Comparison of ENCODE assay signal across 16 cellular contexts in the genomic region with DNA sequence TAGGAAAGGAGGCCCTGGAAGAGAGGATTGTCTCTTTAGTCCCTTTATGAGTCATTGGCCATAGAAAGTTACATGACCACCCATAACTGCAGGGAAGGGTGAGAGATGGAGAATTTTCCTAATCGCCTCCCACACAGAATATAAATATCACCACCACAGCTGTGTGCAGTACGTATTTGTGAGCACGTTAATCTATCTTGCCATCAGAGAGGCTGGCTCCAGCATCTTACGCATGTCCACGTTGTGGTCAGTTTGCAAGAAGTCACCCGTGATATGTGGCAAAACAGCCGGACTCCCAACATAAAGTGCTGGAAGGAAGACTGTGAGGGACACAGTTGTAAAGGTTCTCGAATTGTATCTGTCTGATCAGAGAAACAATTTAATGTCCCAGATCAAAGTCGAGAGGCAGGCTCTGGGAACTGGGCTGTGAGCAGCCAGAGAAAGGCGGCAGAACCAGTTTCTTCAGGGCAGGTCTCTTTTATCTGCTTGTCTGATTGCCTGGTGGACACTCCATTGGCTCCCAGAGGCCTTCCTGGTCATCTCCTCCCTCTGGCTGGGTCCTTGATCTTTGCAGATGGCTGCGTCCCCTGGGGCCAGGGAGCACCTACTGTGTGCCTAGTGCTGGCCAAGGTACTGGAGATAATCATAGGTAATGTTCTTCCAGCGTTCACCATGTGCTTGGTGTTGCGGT.
A peak's percentile ranks its signal among the peaks of the same experiment; 100 is the strongest.
DNase-seq lines count a peak whose midpoint lies in the region; ATAC-seq, FAIRE-seq and TF ChIP-seq lines count a peak whose summit lies in the region.
"Had no signal": no experiment of that assay in that cellular context is flagged by ENCODE, and none has a peak within 500 bp of the region (broad histone marks: within the 10 kb centered on the region; RNA-seq: fewer than 3 reads in every experiment).

No MANE protein-coding gene starts in this region.

- peak; percentile 8 to 61 for DNase-seq in NCI-H526 (lab: John Stamatoyannopoulos, UW)
- DNase-seq in NCI-H526 treated with DMSO at 0.1 percent for 48 hours (lab: John Stamatoyannopoulos, UW), result no peak
- no peak for DNase-seq in GM12878 (ENCODE audit: low read depth, low spot score)
- DNase-seq in suprapubic skin (ENCODE audit: low spot score in 2 of 2), result peak in 1 of 2 donors; percentile 53
- DNase-seq in activated CD4-positive, CD25-positive, alpha-beta regulatory T cell treated with anti-CD3 and anti-CD28 coated beads, Interleukin-2, amount 50 U/mL, for 72 hours, result no peak
- no peak for DNase-seq in H7
- DNase-seq in ascending aorta (ENCODE audit: low spot score in 2 of 2), result no peak
- DNase-seq: CD8-positive, alpha-beta T cell; GF-D8; GOT3; NCI-H1930; stimulated activated naive CD4-positive, alpha-beta T cell treated with Interleukin-2 at 50 U/mL for 16 hours; WERI-Rb-1 had no signal

- H2AFZ ChIP-seq in GM12878 (ENCODE audit: control insufficient read depth, low read depth, low read length), result no peak overlapping the region

- 89% methylated on average over 13 of the region's 13 CpGs for WGBS in GM12878 (ENCODE audit: insufficient coverage, insufficient replicate concordance, low lambda C conversion rate, missing lambda C conversion rate)
- WGBS in suprapubic skin, result 48% methylated on average over 13 of the region's 13 CpGs

- H3K9ac ChIP-seq in GM12878 (ENCODE audit: control insufficient read depth, insufficient read depth, low read length) (no peak overlapping the region), mucosa of rectum (ENCODE audit: low read depth in 1 of 2, low read length in 2 of 2) (peak overlapping the region in 1 of 2 donors; percentile 8)

- CTCF ChIA-PET in GM12878 (lab: Yijun Ruan, JAX), result interaction anchor here (1.4 to 1.8 kb wide), 2 partner anchors 66 to 79 kb away, joined by 4 to 5 read pairs; no protein-coding TSS in a partner anchor

- no peaks in the 10 kb centered on the region for H4K20me1 ChIP-seq in GM12878 (ENCODE audit: control insufficient read depth, insufficient read depth)

- TF ChIP-seq RAD21 in GM12878 (IDR thresholded peaks at IDR 0.05; ENCODE audit: insufficient read depth, low read depth, low read length), result no peak

- RAD21 ChIA-PET in GM12878 (lab: Charles Lee; ENCODE audit: unreplicated experiment), result interaction anchor here (0.6 to 1.2 kb wide), 2 partner anchors 71 to 77 kb away, joined by 3 to 6 read pairs; no protein-coding TSS in a partner anchor

- TF ChIP-seq POLR2A in GM12878 (IDR thresholded peaks at IDR 0.05; ENCODE audit: low read depth, low read length) (no peak), suprapubic skin (IDR thresholded peaks at IDR 0.05) (no peak)

- no peak overlapping the region for H3K27ac ChIP-seq in GM12878 (ENCODE audit: control insufficient read depth, insufficient read depth)
- peak overlapping the region; percentile 54 to 56 for H3K27ac ChIP-seq in mucosa of rectum (ENCODE audit: low read depth in 2 of 2, low read length in 2 of 2)
- peak overlapping the region; percentile 57 for H3K27ac ChIP-seq in suprapubic skin
- H3K27ac ChIP-seq in ascending aorta, result no peak overlapping the region
- H3K27ac ChIP-seq: cardiac muscle cell, right atrium auricular region, WERI-Rb-1 had no signal

- peaks cover 52% of the 10 kb centered on the region for H3K4me1 ChIP-seq in GM12878 (ENCODE audit: control insufficient read depth, insufficient read depth, low read length)
- peaks cover 39% of the 10 kb centered on the region in 2 donors for H3K4me1 ChIP-seq in mucosa of rectum (ENCODE audit: control insufficient read depth in 2 of 2, insufficient read depth in 2 of 2, low read length in 2 of 2)
- peaks cover 52% of the 10 kb centered on the region for H3K4me1 ChIP-seq in suprapubic skin
- no peaks in the 10 kb centered on the region for H3K4me1 ChIP-seq in ascending aorta

- no peak for FAIRE-seq in GM12878 (lab: Jason Lieb, UNC)

- H3K27me3 ChIP-seq in GM12878 (replicated peaks in 1 of 2; ENCODE audit: control insufficient read depth in 2 of 2, insufficient read depth in 2 of 2, low read length in 1 of 2) (no peaks in the 10 kb centered on the region), mucosa of rectum (ENCODE audit: control insufficient read depth in 2 of 2, insufficient read depth in 2 of 2, low read length in 2 of 2) (no peaks in the 10 kb centered on the region), suprapubic skin (no peaks in the 10 kb centered on the region), H7 (ENCODE audit: control insufficient read depth, insufficient read depth, low read length) (no peaks in the 10 kb centered on the region), ascending aorta (no peaks in the 10 kb centered on the region)
- H3K27me3 ChIP-seq: cardiac muscle cell, right atrium auricular region had no signal

- no peak for ATAC-seq in GM12878
- ATAC-seq: CD8-positive, alpha-beta T cell had no signal

- H3K36me3 ChIP-seq in GM12878 (ENCODE audit: control insufficient read depth in 2 of 2, insufficient read depth in 2 of 2, low read length in 1 of 2), result peaks cover 0 to 5% of the 10 kb centered on the region in 2 experiments; a peak in 3 of 4 replicates
- no peaks in the 10 kb centered on the region for H3K36me3 ChIP-seq in mucosa of rectum (ENCODE audit: control insufficient read depth in 2 of 2, insufficient read depth in 2 of 2, low read length in 2 of 2)
- no peaks in the 10 kb centered on the region for H3K36me3 ChIP-seq in suprapubic skin
- no peaks in the 10 kb centered on the region for H3K36me3 ChIP-seq in H7 (replicated peaks; ENCODE audit: control insufficient read depth, insufficient read depth, low read length)
- H3K36me3 ChIP-seq in ascending aorta, result no peaks in the 10 kb centered on the region
- H3K36me3 ChIP-seq: cardiac muscle cell, right atrium auricular region, WERI-Rb-1 had no signal

- SMC1A ChIA-PET in GM12878 (lab: Charles Lee; ENCODE audit: uncharacterized antibody, unreplicated experiment), result interaction anchor here (1.6 to 4.2 kb wide), 2 partner anchors 10 to 50 kb away, joined by 5 to 30 read pairs; no protein-coding TSS in a partner anchor

- intact Hi-C loops in GM12878 (cut with micrococcal nuclease; ENCODE audit: unreplicated experiment), result no loop called here
- intact Hi-C loops in ascending aorta (cut with DNase I), result no loop called here

- TF ChIP-seq EP300 in GM12878 (IDR thresholded peaks at IDR 0.05; ENCODE audit: borderline replicate concordance in 1 of 2, control insufficient read depth in 1 of 2, low read depth in 2 of 2, low read length in 2 of 2) (no peak), suprapubic skin (IDR thresholded peaks at IDR 0.05) (no peak)

- POLR2A ChIA-PET in GM12878 (lab: Charles Lee), result interaction anchor here (1.7 kb wide), 1 partner anchor 51 kb away, joined by 4 read pairs; no protein-coding TSS in a partner anchor

- H3K4me3 ChIP-seq in GM12878 (no peak overlapping the region), mucosa of rectum (ENCODE audit: low read length in 2 of 2) (peak overlapping the region; percentile 17 to 38), suprapubic skin (no peak overlapping the region), H7 (ENCODE audit: insufficient read depth, low read depth, low read length) (no peak overlapping the region), ascending aorta (no peak overlapping the region)
- H3K4me3 ChIP-seq: cardiac muscle cell, right atrium auricular region had no signal

- TF ChIP-seq CTCF in GM12878 (IDR thresholded peaks at IDR 0.05 in 2 of 3, conservative IDR thresholded peaks at IDR 0.05 in 1 of 3; ENCODE audit: control insufficient read depth in 2 of 3, extremely low read depth in 1 of 3, insufficient read depth in 1 of 3, low read depth in 3 of 3, low read length in 3 of 3) (no peak), suprapubic skin (IDR thresholded peaks at IDR 0.05) (no peak), ascending aorta (IDR thresholded peaks at IDR 0.05) (no peak)

- in situ Hi-C loops in GM12878 (cut with MboI), result no loop called here

- H3K4me2 ChIP-seq in GM12878 (ENCODE audit: control insufficient read depth, insufficient read depth), result no peak overlapping the region

- H3K9me3 ChIP-seq in GM12878 (replicated peaks; ENCODE audit: control insufficient read depth, insufficient read depth, low read length), result no peaks in the 10 kb centered on the region; the same call in 2 of the 3 replicates
- H3K9me3 ChIP-seq in mucosa of rectum (ENCODE audit: control insufficient read depth in 2 of 2, low read length in 2 of 2), result no peaks in the 10 kb centered on the region
- H3K9me3 ChIP-seq in suprapubic skin, result no peaks in the 10 kb centered on the region
- H3K9me3 ChIP-seq in ascending aorta, result no peaks in the 10 kb centered on the region
- H3K9me3 ChIP-seq: right atrium auricular region had no signal

- no TSS peak for BruUV-seq in GM12878 (replicated peaks; lab: Mats Ljungman, UMichigan)

- H3K79me2 ChIP-seq in GM12878 (ENCODE audit: control insufficient read depth, insufficient read depth, low read length), result peaks cover 76% of the 10 kb centered on the region

TF ChIP-seq in GM12878, 131 proteins besides CTCF, POLR2A, EP300 and RAD21:
- 0 out of 2 replicates have a peak, but pooled peaks have one; percentile 35 for TF ChIP-seq REST (IDR thresholded peaks at IDR 0.05; ENCODE audit: low read depth, low read length)
- no peak for TF ChIP-seq FOXK2 (IDR thresholded peaks at IDR 0.05)
- no peak for TF ChIP-seq CREB1 (IDR thresholded peaks at IDR 0.05; ENCODE audit: low read depth)
TF ChIP-seq in GM12878: peak in this region for 1.

Comparison
In these comparisons a context has a peak if more than half of its experiments do, and no peak if none do; other contexts are left out.
1. DNase-seq: peak in NCI-H526 (2 of 2); none in NCI-H526 treated with DMSO at 0.1 percent for 48 hours (single experiment), GM12878 (single experiment), activated CD4-positive, CD25-positive, alpha-beta regulatory T cell treated with anti-CD3 and anti-CD28 coated beads, Interleukin-2, amount 50 U/mL, for 72 hours (single experiment), H7 (single experiment) and ascending aorta (0 of 2).
2. H3K27ac ChIP-seq: peak in mucosa of rectum (2 of 2) and suprapubic skin (single experiment); none in GM12878 (single experiment) and ascending aorta (0 of 2).
3. H3K4me3 ChIP-seq: peak in mucosa of rectum (2 of 2); none in GM12878 (single experiment), suprapubic skin (single experiment), H7 (single experiment) and ascending aorta (0 of 2).